ENCODE assay signal across 19 cellular contexts in genomic region chr21:33302796-33303195, GRCh38. TPM values are rescaled to one million over a fixed set of nuclear protein-coding genes. Genes with fewer than 3 reads are reported as not detected.
DNase-seq lines count a peak whose midpoint lies in the region; ATAC-seq and TF ChIP-seq lines count a peak whose summit lies in the region.
"Had no signal": no experiment of that assay in that cellular context is flagged by ENCODE, and none has a peak within 500 bp of the region (broad histone marks: within the 10 kb centered on the region; RNA-seq: fewer than 3 reads in every experiment).

No MANE protein-coding gene starts in this region.

- H3K9me2 ChIP-seq in MM.1S (replicated peaks; ENCODE audit: insufficient read depth, low read length): no peaks in the 10 kb centered on the region

- H3K79me2 ChIP-seq in MM.1S (ENCODE audit: low read length): no peaks in the 10 kb centered on the region

- TF ChIP-seq CTCF in MM.1S (IDR thresholded peaks at IDR 0.05; ENCODE audit: low read length) (peak; percentile 18; the same call in 1 of the 2 replicates), colonic mucosa (IDR thresholded peaks at IDR 0.05) (no peak), spleen (IDR thresholded peaks at IDR 0.05 in 8 of 11, conservative IDR thresholded peaks at IDR 0.05 in 3 of 11) (no peak)

- peak; percentile 27 for DNase-seq in ELF-1 (ENCODE audit: low read depth, low spot score)
- DNase-seq in MM.1S: no peak
- peak; percentile 15 for DNase-seq in colonic mucosa
- no peak for DNase-seq in spleen
- DNase-seq in aorta: no peak
- DNase-seq in activated T-cell treated with anti-CD3 and anti-CD28 coated beads for 4 hours: no peak
- DNase-seq: activated CD4-positive, alpha-beta T cell treated with anti-CD3 and anti-CD28 coated beads, Interleukin-2, amount 10 ng/mL, durations not matched to agents 7 days and 5 days; activated CD8-positive, alpha-beta memory T cell treated with anti-CD3 and anti-CD28 coated beads, Interleukin-2, amount 50 U/mL, for 4 hours; activated effector memory CD4-positive, alpha-beta T cell treated with Interleukin-2 at 50 U/mL for 16 hours; effector memory CD4-positive, alpha-beta T cell; foreskin melanocyte; NCI-H526 treated with DMSO at 0.1 percent for 48 hours; stimulated activated CD4-positive, alpha-beta T cell treated with anti-CD3 and anti-CD28 coated beads, Interleukin-2, amount 100 ng/mL, for 48 hours; stimulated activated naive B cell treated with anti-CD40 and anti-IgM and Interleukin-4, amounts not matched to agents 10 μg/mL and 1 μg/mL and 100 μg/mL, for 72 hours; T-helper 1 cell; testis had no signal

- no peak overlapping the region for H2AFZ ChIP-seq in MM.1S (ENCODE audit: low read length)

- intact Hi-C loops in colonic mucosa (cut with DNase I): no loop called here
- intact Hi-C loops in spleen (cut with DNase I; ENCODE audit: low total_unique reads): no loop called here
- intact Hi-C loops in aorta (cut with DNase I): no loop called here

- H3K36me3 ChIP-seq in MM.1S (replicated peaks; ENCODE audit: insufficient read depth, low read length) (no peaks in the 10 kb centered on the region), colonic mucosa (no peaks in the 10 kb centered on the region), spleen (peaks cover 0 to 4% (median 0%) of the 10 kb centered on the region in 6 donors), aorta (ENCODE audit: control insufficient read depth in 1 of 2, insufficient read depth in 2 of 2, low read length in 1 of 2) (no peaks in the 10 kb centered on the region)

- no peak for TF ChIP-seq POLR2A in spleen (IDR thresholded peaks at IDR 0.05)

- no peaks in the 10 kb centered on the region for H4K20me1 ChIP-seq in MM.1S (ENCODE audit: insufficient read depth, low read length)

- 74 to 86% (median 81%) methylated on average over 6 to 7 of the region's 7 CpGs for WGBS in spleen, 5 donors
- 91 to 94% methylated on average over 7 of the region's 7 CpGs for WGBS in aorta, 2 donors

- H3K4me3 ChIP-seq in MM.1S (ENCODE audit: low read length): no peak overlapping the region
- no peak overlapping the region for H3K4me3 ChIP-seq in colonic mucosa
- no peak overlapping the region for H3K4me3 ChIP-seq in spleen
- H3K4me3 ChIP-seq in aorta (ENCODE audit: low read length in 2 of 2): no peak overlapping the region
- H3K4me3 ChIP-seq: body of pancreas, smooth muscle cell, testis had no signal

- H3K27me3 ChIP-seq in MM.1S (replicated peaks; ENCODE audit: insufficient read depth, low read length) (no peaks in the 10 kb centered on the region), colonic mucosa (no peaks in the 10 kb centered on the region), spleen (replicated peaks in 1 of 7) (no peaks in the 10 kb centered on the region), aorta (ENCODE audit: control insufficient read depth in 1 of 2, insufficient read depth in 2 of 2, low read length in 1 of 2) (no peaks in the 10 kb centered on the region)
- H3K27me3 ChIP-seq: body of pancreas, testis had no signal

- peaks cover 13% of the 10 kb centered on the region for H3F3A ChIP-seq in MM.1S (ENCODE audit: insufficient read depth, low read length)

- H3K4me1 ChIP-seq in MM.1S (ENCODE audit: low read length): peaks cover 41% of the 10 kb centered on the region
- no peaks in the 10 kb centered on the region for H3K4me1 ChIP-seq in colonic mucosa
- peaks cover 33 to 83% (median 49%) of the 10 kb centered on the region in 6 donors for H3K4me1 ChIP-seq in spleen
- no peaks in the 10 kb centered on the region for H3K4me1 ChIP-seq in aorta (ENCODE audit: control insufficient read depth in 1 of 2, insufficient read depth in 2 of 2, low read length in 2 of 2)

- H3K27ac ChIP-seq in MM.1S (ENCODE audit: low read length) (no peak overlapping the region), colonic mucosa (no peak overlapping the region), spleen (peak overlapping the region in 6 of 8 donors; percentile 85 to 95 (median 90)), aorta (ENCODE audit: low read depth in 1 of 2, low read length in 2 of 2) (no peak overlapping the region)
- H3K27ac ChIP-seq: testis had no signal

- ATAC-seq in aorta (ENCODE audit: low FRiP score): no peak
- no peak for ATAC-seq in HG03378 (IDR thresholded peaks at IDR 0.05; ENCODE audit: unreplicated experiment)
- ATAC-seq: body of pancreas; stimulated activated naive B cell treated with anti-CD40 and anti-IgM and Interleukin-4, amounts not matched to agents 10 μg/mL and 1 μg/mL and 100 μg/mL, for 72 hours had no signal

- no peak overlapping the region for H3K4me2 ChIP-seq in MM.1S (ENCODE audit: low read depth, low read length)
- H3K4me2 ChIP-seq: smooth muscle cell had no signal

- H3K9me3 ChIP-seq in MM.1S (replicated peaks; ENCODE audit: insufficient read depth, low read length): no peaks in the 10 kb centered on the region
- H3K9me3 ChIP-seq in colonic mucosa: no peaks in the 10 kb centered on the region
- no peaks in the 10 kb centered on the region for H3K9me3 ChIP-seq in spleen
- H3K9me3 ChIP-seq in aorta (ENCODE audit: control insufficient read depth, low read length): no peaks in the 10 kb centered on the region
- H3K9me3 ChIP-seq: body of pancreas, testis had no signal

- H3K9ac ChIP-seq in MM.1S (ENCODE audit: low read length) (no peak overlapping the region), colonic mucosa (ENCODE audit: low read depth in 2 of 2, low read length in 2 of 2) (no peak overlapping the region)

RNA-seq across cellular contexts. Expression of gene IFNAR1, which starts 22.0 kb away (rescaled TPM):
- total RNA-seq in colonic mucosa (10 to 100 TPM; 32.3 to 62.2 TPM), spleen (10 to 100 TPM; 53.2 to 86.1 (median 75.6) TPM), aorta (10 to 100 TPM; 45.6 to 59.3 TPM)
- polyA plus RNA-seq in spleen (10 to 100 TPM in 2 of 3 donors, 1 to 10 TPM in 1; 9.2 to 12.8 (median 10.1) TPM), aorta (10 to 100 TPM; 13.9 to 21.2 TPM)

RNA-seq across cellular contexts. Expression of gene IL10RB, which starts 36.6 kb away (rescaled TPM):
- total RNA-seq in colonic mucosa (10 to 100 TPM; 48.0 to 86.3 TPM), spleen (10 to 100 TPM; 44.1 to 89.7 (median 60.7) TPM), aorta (10 to 100 TPM; 19.4 to 28.4 TPM)
- polyA plus RNA-seq in spleen (10 to 100 TPM; 25.4 to 29.6 (median 29.3) TPM), aorta (10 to 100 TPM; 11.6 to 16.2 TPM)

Comparison
In these comparisons a context has a peak if more than half of its experiments do, and no peak if none do; other contexts are left out.
1. DNase-seq: peak in ELF-1 (single experiment) and colonic mucosa (single experiment); none in MM.1S (single experiment), spleen (single experiment), aorta (0 of 2) and activated T-cell treated with anti-CD3 and anti-CD28 coated beads for 4 hours (single experiment).
2. H3K27ac ChIP-seq: peak in spleen (6 of 8); none in MM.1S (single experiment), colonic mucosa (single experiment) and aorta (0 of 2).